ENCODE assay signal across 12 cellular contexts in genomic region chr22:38395944-38396343, GRCh38. TPM values are rescaled to one million over a fixed set of nuclear protein-coding genes. Genes with fewer than 3 reads are reported as not detected.
DNase-seq lines count a peak whose midpoint lies in the region; TF ChIP-seq lines count a peak whose summit lies in the region.
"Not testable (repeated sequence)": the region's sequence is repeated elsewhere in the genome, so short reads cannot be mapped to it uniquely, and the experiment has no call there.
"Had no signal": no experiment of that assay in that cellular context is flagged by ENCODE, and none has a peak within 500 bp of the region (broad histone marks: within the 10 kb centered on the region; RNA-seq: fewer than 3 reads in every experiment).

No MANE protein-coding gene starts in this region.

- H3K9me2 ChIP-seq in OCI-LY7 (ENCODE audit: insufficient read depth, low read length) = not testable (repeated sequence)

- TF ChIP-seq CTCF in HL-60 (IDR thresholded peaks at IDR 0.05; ENCODE audit: insufficient read depth, low read length); OCI-LY7 (conservative IDR thresholded peaks at IDR 0.05; ENCODE audit: low read length); breast epithelium (IDR thresholded peaks at IDR 0.05); left ventricle myocardium inferior (IDR thresholded peaks at IDR 0.05; ENCODE audit: borderline replicate concordance); nephron (IDR thresholded peaks at IDR 0.05; ENCODE audit: unreplicated experiment in 3 of 3); thyroid gland (IDR thresholded peaks at IDR 0.05): not testable (repeated sequence)

- peaks cover 69% of the 10 kb centered on the region for H3K79me2 ChIP-seq in OCI-LY7 (ENCODE audit: insufficient read depth, low read depth, low read length)

- peak overlapping the region; percentile 13 to 89 (median 79) for H3K4me3 Mint-ChIP-seq in CD8-positive, alpha-beta memory T cell
- peak overlapping the region; percentile 73 for H3K4me3 Mint-ChIP-seq in activated CD4-positive, alpha-beta memory T cell treated with anti-CD3 and anti-CD28 coated beads for 36 hours
- H3K4me3 Mint-ChIP-seq in nephron = peak overlapping the region; percentile 87 to 95 (median 93)

- H3K27me3 ChIP-seq in CD8-positive, alpha-beta memory T cell (ENCODE audit: insufficient read depth, low read length, poor library complexity, severe bottlenecking); HL-60 (ENCODE audit: insufficient read depth, poor library complexity, severe bottlenecking); breast epithelium; left ventricle myocardium inferior (ENCODE audit: low read depth); thyroid gland: not testable (repeated sequence)

- CTCF ChIA-PET in CD8-positive, alpha-beta memory T cell (lab: Charles Lee); OCI-LY7 (lab: Charles Lee; ENCODE audit: unreplicated experiment); activated CD4-positive, alpha-beta memory T cell treated with anti-CD3 and anti-CD28 coated beads for 36 hours (lab: Charles Lee): not testable (repeated sequence)

- intact Hi-C loops in OCI-LY7 (cut with micrococcal nuclease; ENCODE audit: unreplicated experiment) = loop anchor here (5.0 kb wide), 1 partner anchor 79 kb away; the partner anchor contains the start of gene CSNK1E
- intact Hi-C loops in activated CD4-positive, alpha-beta memory T cell treated with anti-CD3 and anti-CD28 coated beads for 36 hours (cut with micrococcal nuclease) = loop anchor here (5.0 kb wide), 1 partner anchor 176 kb away; the partner anchor contains the start of gene DMC1
- intact Hi-C loops in breast epithelium (cut with DNase I; ENCODE audit: low total_unique reads); left ventricle myocardium inferior (cut with micrococcal nuclease); thyroid gland (cut with DNase I): not testable (repeated sequence)

- H3K4me1 ChIP-seq in CD8-positive, alpha-beta memory T cell (ENCODE audit: insufficient read depth, low read length); breast epithelium: not testable (repeated sequence)
- H3K4me1 ChIP-seq in OCI-LY7 (ENCODE audit: insufficient read depth, low read length, poor library complexity, severe bottlenecking) (peaks cover 50% of the 10 kb centered on the region), left ventricle myocardium inferior (peaks cover 79% of the 10 kb centered on the region), thyroid gland (peaks cover 7 to 21% of the 10 kb centered on the region in 2 donors)

- peaks cover 26 to 43% (median 33%) of the 10 kb centered on the region in 3 donors for H3K4me1 Mint-ChIP-seq in CD8-positive, alpha-beta memory T cell
- H3K4me1 Mint-ChIP-seq in activated CD4-positive, alpha-beta memory T cell treated with anti-CD3 and anti-CD28 coated beads for 36 hours (ENCODE audit: low read depth) = peaks cover 40% of the 10 kb centered on the region
- H3K4me1 Mint-ChIP-seq in nephron = peaks cover 56% of the 10 kb centered on the region

- not testable (repeated sequence) for DNase-seq in CD8-positive, alpha-beta memory T cell; HL-60 (ENCODE audit: low read depth in 1 of 2, low spot score in 1 of 2); OCI-LY7 (ENCODE audit: low spot score); activated CD4-positive, alpha-beta memory T cell treated with anti-CD3 and anti-CD28 coated beads for 36 hours; breast epithelium (ENCODE audit: low spot score in 2 of 2); left ventricle myocardium inferior; thyroid gland

- not testable (repeated sequence) for H3K9me3 ChIP-seq in CD8-positive, alpha-beta memory T cell (ENCODE audit: low read length); OCI-LY7 (ENCODE audit: low read length); breast epithelium; left ventricle myocardium inferior (replicated peaks); thyroid gland

- H3K4me3 ChIP-seq in CD8-positive, alpha-beta memory T cell (ENCODE audit: low read length); HL-60 (replicated peaks; ENCODE audit: insufficient read depth, low read length); thyroid gland (replicated peaks in 1 of 3): not testable (repeated sequence)
- H3K4me3 ChIP-seq in OCI-LY7 (ENCODE audit: low read depth, low read length, poor library complexity, severe bottlenecking) = peak overlapping the region; percentile 87
- peak overlapping the region in 1 of 3 donors; percentile 35 for H3K4me3 ChIP-seq in breast epithelium
- H3K4me3 ChIP-seq in left ventricle myocardium inferior = peak overlapping the region; percentile 97

- H3K27ac ChIP-seq in CD8-positive, alpha-beta memory T cell (ENCODE audit: low read depth, low read length) = peak overlapping the region; percentile 43
- peak overlapping the region; percentile 86 for H3K27ac ChIP-seq in HL-60 (replicated peaks)
- H3K27ac ChIP-seq in OCI-LY7 (ENCODE audit: low read depth, low read length, poor library complexity, severe bottlenecking) = peak overlapping the region; percentile 90
- peak overlapping the region; percentile 83 to 94 for H3K27ac ChIP-seq in breast epithelium
- peak overlapping the region; percentile 99 for H3K27ac ChIP-seq in left ventricle myocardium inferior (replicated peaks)
- H3K27ac ChIP-seq in thyroid gland = peak overlapping the region in 2 of 3 donors; percentile 17 to 24

- peak overlapping the region in 6 of 8 donors; percentile 15 to 89 (median 84) for H3K27ac Mint-ChIP-seq in CD8-positive, alpha-beta memory T cell
- peak overlapping the region; percentile 52 for H3K27ac Mint-ChIP-seq in activated CD4-positive, alpha-beta memory T cell treated with anti-CD3 and anti-CD28 coated beads for 36 hours
- H3K27ac Mint-ChIP-seq in nephron = peak overlapping the region; percentile 42 to 94 (median 76)

- not testable (repeated sequence) for H3K36me3 ChIP-seq in CD8-positive, alpha-beta memory T cell (ENCODE audit: insufficient read depth, low read length); OCI-LY7 (ENCODE audit: insufficient read depth, low read length); breast epithelium; left ventricle myocardium inferior; thyroid gland

- not testable (repeated sequence) for H3K36me3 Mint-ChIP-seq in CD8-positive, alpha-beta memory T cell; activated CD4-positive, alpha-beta memory T cell treated with anti-CD3 and anti-CD28 coated beads for 36 hours; nephron (ENCODE audit: low read depth)

- not testable (repeated sequence) for H3K9me3 Mint-ChIP-seq in CD8-positive, alpha-beta memory T cell; activated CD4-positive, alpha-beta memory T cell treated with anti-CD3 and anti-CD28 coated beads for 36 hours; nephron

- not testable (repeated sequence) for TF ChIP-seq POLR2A in breast epithelium (IDR thresholded peaks at IDR 0.05); thyroid gland (IDR thresholded peaks at IDR 0.05)

- H3K27me3 Mint-ChIP-seq in CD8-positive, alpha-beta memory T cell; activated CD4-positive, alpha-beta memory T cell treated with anti-CD3 and anti-CD28 coated beads for 36 hours; nephron (ENCODE audit: low read depth): not testable (repeated sequence)

- H3K4me2 ChIP-seq in OCI-LY7 (ENCODE audit: low read length) = peak overlapping the region; percentile 97

- H2AFZ ChIP-seq in OCI-LY7 (ENCODE audit: low read length) = not testable (repeated sequence)

- POLR2A ChIA-PET in CD8-positive, alpha-beta memory T cell (lab: Charles Lee); OCI-LY7 (lab: Charles Lee); activated CD4-positive, alpha-beta memory T cell treated with anti-CD3 and anti-CD28 coated beads for 36 hours (lab: Charles Lee): not testable (repeated sequence)

- not testable (repeated sequence) for H4K20me1 ChIP-seq in OCI-LY7 (ENCODE audit: insufficient read depth, low read length)

- BruUV-seq in OCI-LY7 (replicated peaks; lab: Mats Ljungman, UMichigan) = not testable (repeated sequence)

RNA-seq across cellular contexts. Expression of gene KCNJ4, which starts 59.1 kb away (rescaled TPM):
- total RNA-seq in CD8-positive, alpha-beta memory T cell = not detected
- polyA plus RNA-seq in CD8-positive, alpha-beta memory T cell = not detected
- total RNA-seq in OCI-LY7 (2014; rRNA removed; shearing (Covaris generic)) = not detected in 2 replicates
- total RNA-seq in OCI-LY7 (2022) (not detected in 2 replicates), breast epithelium (not detected), left ventricle myocardium inferior (45.7 TPM), thyroid gland (not detected)
- total RNA-seq in activated CD4-positive, alpha-beta memory T cell treated with anti-CD3 and anti-CD28 coated beads for 36 hours = not detected
- total RNA-seq: lung, NCI-H460, posterior vena cava, urinary bladder had no signal
- polyA plus RNA-seq: lung, urinary bladder had no signal

Comparison
In these comparisons a context has a peak if more than half of its experiments do, and no peak if none do; other contexts are left out.
1. H3K27ac ChIP-seq: peak in every context shown above with its lines; median percentile 99 in left ventricle myocardium inferior; 90 in OCI-LY7; 88 in breast epithelium; 86 in HL-60; 43 in CD8-positive, alpha-beta memory T cell; 20 in thyroid gland.
2. RNA of gene KCNJ4, which starts 59.1 kb away (total RNA-seq): 45.7 TPM in left ventricle myocardium inferior (single experiment); not detected in CD8-positive, alpha-beta memory T cell, not detected in OCI-LY7, not detected in activated CD4-positive, alpha-beta memory T cell treated with anti-CD3 and anti-CD28 coated beads for 36 hours, not detected in breast epithelium and not detected in thyroid gland; every median in the first group is over 10 times any median in the second.
3. Peak in every context shown above with its lines, with median percentiles within 50 percentile points of each other: H3K27ac Mint-ChIP-seq and H3K4me3 Mint-ChIP-seq.